ENCODE assay signal across 14 cellular contexts in the genomic region with DNA sequence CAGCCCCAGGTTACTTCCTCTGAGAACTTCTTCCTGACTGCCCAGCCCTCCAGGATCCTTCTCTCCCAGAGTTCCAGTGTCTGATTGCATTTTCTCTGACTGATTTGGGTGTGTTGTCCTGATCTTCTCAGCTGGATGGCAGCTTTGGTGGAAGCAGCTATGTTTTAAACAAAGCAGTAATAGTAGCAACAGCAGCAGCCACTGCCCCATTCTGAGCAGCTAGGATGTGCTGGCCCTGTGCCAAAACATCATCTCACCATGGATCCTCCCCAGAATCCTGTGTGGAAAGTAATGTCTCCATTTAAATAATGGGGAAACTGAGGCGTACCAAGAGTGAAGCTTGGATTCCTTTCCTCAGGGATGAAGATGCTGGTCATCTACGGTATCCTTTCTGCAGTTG. TPM values are rescaled to one million over a fixed set of nuclear protein-coding genes. Genes with fewer than 3 reads are reported as not detected.
DNase-seq lines count a peak whose midpoint lies in the region; ATAC-seq and TF ChIP-seq lines count a peak whose summit lies in the region.
"Had no signal": no experiment of that assay in that cellular context is flagged by ENCODE, and none has a peak within 500 bp of the region (broad histone marks: within the 10 kb centered on the region; RNA-seq: fewer than 3 reads in every experiment).

No MANE protein-coding gene starts in this region.

- H3K27me3 ChIP-seq in CD8-positive, alpha-beta memory T cell (ENCODE audit: insufficient read depth, low read length, poor library complexity, severe bottlenecking): peaks cover 11% of the 10 kb centered on the region
- H3K27me3 ChIP-seq in MM.1S (replicated peaks; ENCODE audit: insufficient read depth, low read length): peaks cover 39% of the 10 kb centered on the region

- no peaks in the 10 kb centered on the region for H3F3A ChIP-seq in MM.1S (ENCODE audit: insufficient read depth, low read length)

- H3K4me3 ChIP-seq in CD8-positive, alpha-beta memory T cell (ENCODE audit: low read length): no peak overlapping the region
- H3K4me3 ChIP-seq in MM.1S (ENCODE audit: low read length): no peak overlapping the region
- H3K4me3 ChIP-seq: GM12878, thoracic aorta had no signal

- no peaks in the 10 kb centered on the region for H3K9me3 ChIP-seq in CD8-positive, alpha-beta memory T cell (ENCODE audit: low read length)
- no peaks in the 10 kb centered on the region for H3K9me3 ChIP-seq in MM.1S (replicated peaks; ENCODE audit: insufficient read depth, low read length)
- H3K9me3 ChIP-seq: thoracic aorta had no signal

- peak overlapping the region; percentile 26 to 90 (median 87) for H3K4me3 Mint-ChIP-seq in CD8-positive, alpha-beta memory T cell
- peak overlapping the region; percentile 83 for H3K4me3 Mint-ChIP-seq in activated T-helper 17 cell treated with anti-CD3 and anti-CD28 coated beads, Interleukin-2, amount 50 U/mL, for 72 hours

- no peaks in the 10 kb centered on the region for H3K79me2 ChIP-seq in MM.1S (ENCODE audit: low read length)

- peak overlapping the region in 6 of 8 donors; percentile 40 to 94 (median 73) for H3K27ac Mint-ChIP-seq in CD8-positive, alpha-beta memory T cell
- H3K27ac Mint-ChIP-seq in activated T-helper 17 cell treated with anti-CD3 and anti-CD28 coated beads, Interleukin-2, amount 50 U/mL, for 72 hours: no peak overlapping the region

- CTCF ChIA-PET in CD8-positive, alpha-beta memory T cell (lab: Charles Lee): interaction anchor here (1.0 to 1.8 kb wide), 5 partner anchors 16 to 113 kb away, joined by 3 to 6 read pairs (median 5); no protein-coding TSS in a partner anchor

- H3K27ac ChIP-seq in CD8-positive, alpha-beta memory T cell (ENCODE audit: low read depth, low read length): no peak overlapping the region
- H3K27ac ChIP-seq in MM.1S (ENCODE audit: low read length): no peak overlapping the region
- H3K27ac ChIP-seq: thoracic aorta had no signal

- H3K36me3 ChIP-seq in CD8-positive, alpha-beta memory T cell (ENCODE audit: insufficient read depth, low read length): no peaks in the 10 kb centered on the region
- no peaks in the 10 kb centered on the region for H3K36me3 ChIP-seq in MM.1S (replicated peaks; ENCODE audit: insufficient read depth, low read length)
- H3K36me3 ChIP-seq: thoracic aorta had no signal

- H3K27me3 Mint-ChIP-seq in CD8-positive, alpha-beta memory T cell: peaks cover 3 to 5% of the 10 kb centered on the region in 2 donors
- H3K27me3 Mint-ChIP-seq in activated T-helper 17 cell treated with anti-CD3 and anti-CD28 coated beads, Interleukin-2, amount 50 U/mL, for 72 hours: peaks cover 8% of the 10 kb centered on the region

- POLR2A ChIA-PET in CD8-positive, alpha-beta memory T cell (lab: Charles Lee): no interaction called here

- no peak for ATAC-seq in activated T-helper 17 cell treated with anti-CD3 and anti-CD28 coated beads, Interleukin-2, amount 50 U/mL, for 72 hours (replicated peaks)
- ATAC-seq in HG03097 (IDR thresholded peaks at IDR 0.05; ENCODE audit: low FRiP score, unreplicated experiment): no peak
- ATAC-seq: GM12878 had no signal

- H3K9me3 Mint-ChIP-seq in CD8-positive, alpha-beta memory T cell: no peaks in the 10 kb centered on the region
- no peaks in the 10 kb centered on the region for H3K9me3 Mint-ChIP-seq in activated T-helper 17 cell treated with anti-CD3 and anti-CD28 coated beads, Interleukin-2, amount 50 U/mL, for 72 hours

- H3K36me3 Mint-ChIP-seq in CD8-positive, alpha-beta memory T cell: peaks cover 0 to 3% (median 0%) of the 10 kb centered on the region in 3 donors
- no peaks in the 10 kb centered on the region for H3K36me3 Mint-ChIP-seq in activated T-helper 17 cell treated with anti-CD3 and anti-CD28 coated beads, Interleukin-2, amount 50 U/mL, for 72 hours (ENCODE audit: low read depth)

- H4K20me1 ChIP-seq in MM.1S (ENCODE audit: insufficient read depth, low read length): no peaks in the 10 kb centered on the region

- no peak for TF ChIP-seq CTCF in MM.1S (IDR thresholded peaks at IDR 0.05; ENCODE audit: low read length)
- TF ChIP-seq CTCF in GM20000 (IDR thresholded peaks at IDR 0.05; ENCODE audit: extremely low read depth, missing control alignments): no peak

- peak; percentile 47 for DNase-seq in DMS53 (lab: John Stamatoyannopoulos, UW)
- no peak for DNase-seq in DMS53 treated with DMSO at 0.1 percent for 48 hours (lab: John Stamatoyannopoulos, UW; ENCODE audit: unreplicated experiment)
- DNase-seq in CD8-positive, alpha-beta memory T cell: no peak
- peak; percentile 33 for DNase-seq in myocyte (ENCODE audit: low read depth)
- DNase-seq in MM.1S: no peak
- DNase-seq in GM20000 (ENCODE audit: low spot score): no peak
- DNase-seq: 8988T, HCEC 1CT, NCI-H187 treated with DMSO at 0.1 percent for 48 hours had no signal

- H3K9ac ChIP-seq in MM.1S (ENCODE audit: low read length): no peak overlapping the region

- H3K4me1 Mint-ChIP-seq in CD8-positive, alpha-beta memory T cell: peaks cover 16 to 31% (median 25%) of the 10 kb centered on the region in 3 donors
- peaks cover 16% of the 10 kb centered on the region for H3K4me1 Mint-ChIP-seq in activated T-helper 17 cell treated with anti-CD3 and anti-CD28 coated beads, Interleukin-2, amount 50 U/mL, for 72 hours

- H3K9me2 ChIP-seq in MM.1S (replicated peaks; ENCODE audit: insufficient read depth, low read length): no peaks in the 10 kb centered on the region

- no peak overlapping the region for H2AFZ ChIP-seq in MM.1S (ENCODE audit: low read length)

- peaks cover 24% of the 10 kb centered on the region for H3K4me1 ChIP-seq in CD8-positive, alpha-beta memory T cell (ENCODE audit: insufficient read depth, low read length)
- H3K4me1 ChIP-seq in MM.1S (ENCODE audit: low read length): peaks cover 10% of the 10 kb centered on the region; the same call in 1 of the 2 replicates

- H3K4me2 ChIP-seq in MM.1S (ENCODE audit: low read depth, low read length): no peak overlapping the region

RNA-seq across cellular contexts. Expression of a gene that starts 46.4 kb away (rescaled TPM):
- not detected for total RNA-seq in CD8-positive, alpha-beta memory T cell
- polyA plus RNA-seq in CD8-positive, alpha-beta memory T cell: 0.12 TPM
- total RNA-seq in activated T-helper 17 cell treated with anti-CD3 and anti-CD28 coated beads, Interleukin-2, amount 50 U/mL, for 72 hours: not detected
- 0.05 TPM in 1 of 2 replicates, not detected in the other for total RNA-seq in myocyte
- polyA plus RNA-seq in myocyte (2012): 0.79 TPM
- total RNA-seq: GM12878, mesenteric fat pad had no signal

Comparison
In these comparisons a context has a peak if more than half of its experiments do, and no peak if none do; other contexts are left out.
1. DNase-seq: peak in DMS53 (single experiment) and myocyte (single experiment); none in DMS53 treated with DMSO at 0.1 percent for 48 hours (single experiment), CD8-positive, alpha-beta memory T cell (0 of 5), MM.1S (single experiment) and GM20000 (single experiment).